25 cellular contexts compared by ENCODE assay signal in genomic region chr17:11251561-11252107, GRCh38. TPM values are rescaled to one million over a fixed set of nuclear protein-coding genes. Genes with fewer than 3 reads are reported as not detected.
A peak's percentile ranks its signal among the peaks of the same experiment; 100 is the strongest.
DNase-seq lines count a peak whose midpoint lies in the region; ATAC-seq, FAIRE-seq and TF ChIP-seq lines count a peak whose summit lies in the region.
"Had no signal": no experiment of that assay in that cellular context is flagged by ENCODE, and none has a peak within 500 bp of the region (broad histone marks: within the 10 kb centered on the region; RNA-seq: fewer than 3 reads in every experiment).

No MANE protein-coding gene starts in this region.

- H3K4me3 Mint-ChIP-seq in HFFc6 = no peak overlapping the region
- H3K4me3 Mint-ChIP-seq: CD4-positive, alpha-beta T cell had no signal

- H3K4me1 Mint-ChIP-seq in HFFc6 (ENCODE audit: low read depth) = no peaks in the 10 kb centered on the region

- intact Hi-C loops in Right ventricle myocardium inferior (cut with DNase I) = no loop called here

- no peaks in the 10 kb centered on the region; the same call in 1 of the 2 replicates for H3K27me3 Mint-ChIP-seq in HFFc6 (ENCODE audit: insufficient read depth)
- H3K27me3 Mint-ChIP-seq: CD4-positive, alpha-beta T cell had no signal

- no peak overlapping the region for H3K27ac ChIP-seq in coronary artery
- H3K27ac ChIP-seq: BLaER1, PC-9 had no signal

- H3K9me3 Mint-ChIP-seq in HFFc6 = peaks cover 81% of the 10 kb centered on the region

- FAIRE-seq in urothelium cell line (lab: Jason Lieb, UNC) = no peak
- FAIRE-seq: GM12878, H54 had no signal

- TF ChIP-seq CTCF in coronary artery (IDR thresholded peaks at IDR 0.05) (no peak), HFFc6 (IDR thresholded peaks at IDR 0.05) (no peak)

- H3K27ac Mint-ChIP-seq in HFFc6 = no peak overlapping the region
- H3K27ac Mint-ChIP-seq: CD4-positive, alpha-beta T cell had no signal

- ATAC-seq in Right ventricle myocardium inferior (no peak), HG03378 (IDR thresholded peaks at IDR 0.05; ENCODE audit: unreplicated experiment) (no peak)
- ATAC-seq: GM12878 had no signal

- H3K4me3 ChIP-seq in coronary artery = no peak overlapping the region
- H3K4me3 ChIP-seq: BLaER1, GM12878, PC-9 had no signal

- H3K36me3 Mint-ChIP-seq in HFFc6 (ENCODE audit: low read depth) = peaks cover 24% of the 10 kb centered on the region

- DNase-seq in HT1080 (ENCODE audit: low read depth) (peak; percentile 12), coronary artery (ENCODE audit: low spot score) (peak; percentile 49), left kidney (ENCODE audit: low read depth, low spot score) (peak; percentile 48), urothelium cell line (ENCODE audit: low spot score) (peak; percentile 12), Right ventricle myocardium inferior (ENCODE audit: missing footprints) (no peak), HFFc6 (no peak)
- DNase-seq: ACHN; Caco-2; CD4-positive, alpha-beta T cell; DMS 273 treated with DMSO at 0.1 percent for 48 hours; DMS79 treated with DMSO at 0.1 percent for 48 hours; IMR-90; NCI-H1417 treated with DMSO at 0.1 percent for 48 hours; NCI-H187 treated with DMSO at 0.1 percent for 48 hours; NCI-H2107; NCI-H446 treated with DMSO at 0.1 percent for 48 hours; NCI-H526 treated with DMSO at 0.1 percent for 48 hours; PC-9; RPMI8226; SHP77 treated with DMSO at 0.1 percent for 48 hours; SK-N-SH had no signal

RNA-seq across cellular contexts. Expression of gene SHISA6, which starts 10.6 kb away (rescaled TPM):
- total RNA-seq in HT1080 (2014; rRNA removed; shearing (Covaris generic)) = not detected in 2 replicates
- polyA plus RNA-seq in HT1080 (2015; cell fraction: cytosol; rRNA removed) = not detected in 2 replicates
- polyA plus RNA-seq in HT1080 (2015; cell fraction: nucleus; rRNA removed) = not detected in 2 replicates
- total RNA-seq in Right ventricle myocardium inferior = 0.46 TPM
- total RNA-seq in HFFc6 (2021; fragmentation: NEBNext Ultra II Directional; extraction: Animal tissue kit (Norgen Biotek cat#: 25700)) = not detected
- total RNA-seq: CD4-positive, alpha-beta T cell; GM12878; IMR-90; PC-9 had no signal
- polyA plus RNA-seq: GM12878, IMR-90, SK-N-SH had no signal

Comparison
In these comparisons a context has a peak if more than half of its experiments do, and no peak if none do; other contexts are left out.
1. DNase-seq: peak in HT1080 (single experiment), coronary artery (single experiment), left kidney (single experiment) and urothelium cell line (single experiment); none in Right ventricle myocardium inferior (single experiment) and HFFc6 (single experiment).